Comparison of ENCODE assay signal across 8 cellular contexts in genomic region chr18:31685097-31686082, GRCh38. TPM values are rescaled to one million over a fixed set of nuclear protein-coding genes. Genes with fewer than 3 reads are reported as not detected.
DNase-seq lines count a peak whose midpoint lies in the region; ATAC-seq and TF ChIP-seq lines count a peak whose summit lies in the region.

No MANE protein-coding gene starts in this region.

- H3K4me3 ChIP-seq in AG09309 (ENCODE audit: control insufficient read depth, low read depth, low read length) (peak overlapping the region; percentile 32), left lung (peak overlapping the region; percentile 40 to 60)

- DNase-seq in AG09309 (ENCODE audit: low read depth) (no peak), NCI-H2107 treated with DMSO at 0.1 percent for 48 hours (lab: John Stamatoyannopoulos, UW; ENCODE audit: unreplicated experiment) (peak; percentile 23), activated B cell treated with CpG ODN at 0.5 μM for 24 hours (peak; percentile 56), left lung (peak; percentile 67 to 91)
- peak; percentile 30 for DNase-seq in stimulated activated CD4-positive, alpha-beta T cell treated with anti-CD3 and anti-CD28 coated beads, Interleukin-2, amount 100 ng/mL, for 4 hours (ENCODE audit: low read depth)

- H3K9me3 Mint-ChIP-seq in activated B cell treated with CpG ODN at 0.5 μM for 24 hours = no peaks in the 10 kb centered on the region
- no peaks in the 10 kb centered on the region for H3K9me3 Mint-ChIP-seq in dendritic cell treated with granulocyte-macrophage colony-stimulating factor and Interleukin-4, amounts not matched to agents 40 ng/mL and 50 ng/mL, for 4 days

- H3K27me3 ChIP-seq in left lung = peaks cover 0 to 7% of the 10 kb centered on the region in 2 donors

- peaks cover 5 to 17% of the 10 kb centered on the region in 2 donors for H3K4me1 ChIP-seq in left lung

- H3K27ac Mint-ChIP-seq in activated B cell treated with CpG ODN at 0.5 μM for 24 hours = peak overlapping the region; percentile 56
- H3K27ac Mint-ChIP-seq in dendritic cell treated with granulocyte-macrophage colony-stimulating factor and Interleukin-4, amounts not matched to agents 40 ng/mL and 50 ng/mL, for 4 days = peak overlapping the region; percentile 68

- intact Hi-C loops in activated B cell treated with CpG ODN at 0.5 μM for 24 hours (cut with micrococcal nuclease) (loop anchor here (1.0 to 10.0 kb wide), 4 partner anchors 27 to 407 kb away; partner anchors contain the start of gene TRAPPC8), left lung (cut with DNase I) (loop anchor here in 1 of 2 donors (10.0 kb wide), 1 partner anchor 59 kb away; no protein-coding TSS in a partner anchor)
- intact Hi-C loops in dendritic cell treated with granulocyte-macrophage colony-stimulating factor and Interleukin-4, amounts not matched to agents 40 ng/mL and 50 ng/mL, for 4 days (cut with micrococcal nuclease) = loop anchor here (10.0 kb wide), 1 partner anchor 409 kb away; the partner anchor contains the start of gene RNF138

- H3K9me3 ChIP-seq in left lung = no peaks in the 10 kb centered on the region

- POLR2A ChIA-PET in activated B cell treated with CpG ODN at 0.5 μM for 24 hours (lab: Charles Lee) = interaction anchor here (1.1 kb wide), 1 partner anchor 29 kb away, joined by 3 read pairs; no protein-coding TSS in a partner anchor

- TF ChIP-seq CTCF in AG09309 (IDR thresholded peaks at IDR 0.05; ENCODE audit: control insufficient read depth, insufficient read depth, low read depth, low read length, missing control alignments) (no peak), activated B cell treated with CpG ODN at 0.5 μM for 24 hours (IDR thresholded peaks at IDR 0.05) (no peak), left lung (IDR thresholded peaks at IDR 0.05) (peak; percentile 21 to 43)

- H3K4me1 Mint-ChIP-seq in activated B cell treated with CpG ODN at 0.5 μM for 24 hours = peaks cover 17% of the 10 kb centered on the region
- H3K4me1 Mint-ChIP-seq in dendritic cell treated with granulocyte-macrophage colony-stimulating factor and Interleukin-4, amounts not matched to agents 40 ng/mL and 50 ng/mL, for 4 days (ENCODE audit: low read depth) = peaks cover 13% of the 10 kb centered on the region

- H3K27me3 Mint-ChIP-seq in activated B cell treated with CpG ODN at 0.5 μM for 24 hours = peaks cover 21% of the 10 kb centered on the region
- peaks cover 17% of the 10 kb centered on the region for H3K27me3 Mint-ChIP-seq in dendritic cell treated with granulocyte-macrophage colony-stimulating factor and Interleukin-4, amounts not matched to agents 40 ng/mL and 50 ng/mL, for 4 days

- peak; percentile 61 for ATAC-seq in GM18861 (IDR thresholded peaks at IDR 0.05; ENCODE audit: unreplicated experiment)
- peak; percentile 77 for ATAC-seq in HG03064 (IDR thresholded peaks at IDR 0.05; ENCODE audit: low read depth, unreplicated experiment)
- ATAC-seq in activated B cell treated with CpG ODN at 0.5 μM for 24 hours (ENCODE audit: low read depth) = peak; percentile 80
- peak; percentile 90 for ATAC-seq in left lung

- H3K27ac ChIP-seq in left lung = peak overlapping the region; percentile 65 to 73

- H3K36me3 ChIP-seq in left lung = no peaks in the 10 kb centered on the region

- H3K4me3 Mint-ChIP-seq in activated B cell treated with CpG ODN at 0.5 μM for 24 hours = peak overlapping the region; percentile 82
- peak overlapping the region; percentile 79 for H3K4me3 Mint-ChIP-seq in dendritic cell treated with granulocyte-macrophage colony-stimulating factor and Interleukin-4, amounts not matched to agents 40 ng/mL and 50 ng/mL, for 4 days

- peaks cover 3% of the 10 kb centered on the region for H3K36me3 Mint-ChIP-seq in activated B cell treated with CpG ODN at 0.5 μM for 24 hours (ENCODE audit: low read depth)
- peaks cover 6% of the 10 kb centered on the region for H3K36me3 Mint-ChIP-seq in dendritic cell treated with granulocyte-macrophage colony-stimulating factor and Interleukin-4, amounts not matched to agents 40 ng/mL and 50 ng/mL, for 4 days (ENCODE audit: low read depth)

- CTCF ChIA-PET in activated B cell treated with CpG ODN at 0.5 μM for 24 hours (lab: Charles Lee) = interaction anchor here (0.6 to 1.0 kb wide), 3 partner anchors 21 to 129 kb away, joined by 3 read pairs; no protein-coding TSS in a partner anchor

RNA-seq across cellular contexts. Expression of gene B4GALT6, which starts 1.0 kb away (rescaled TPM):
- total RNA-seq in activated B cell treated with CpG ODN at 0.5 μM for 24 hours = 3.1 and 3.8 TPM in 2 replicates
- 1 to 10 TPM; 4.6 to 5.7 TPM for total RNA-seq in left lung

Comparison
In these comparisons a context has a peak if more than half of its experiments do, and no peak if none do; other contexts are left out.
1. CTCF ChIP-seq: peak in left lung (2 of 2); none in AG09309 (single experiment) and activated B cell treated with CpG ODN at 0.5 μM for 24 hours (single experiment).
2. Peak in every context shown above with its lines, with median percentiles within 50 percentile points of each other: ATAC-seq.